ENCODE assay signal across 10 cellular contexts in the genomic region with DNA sequence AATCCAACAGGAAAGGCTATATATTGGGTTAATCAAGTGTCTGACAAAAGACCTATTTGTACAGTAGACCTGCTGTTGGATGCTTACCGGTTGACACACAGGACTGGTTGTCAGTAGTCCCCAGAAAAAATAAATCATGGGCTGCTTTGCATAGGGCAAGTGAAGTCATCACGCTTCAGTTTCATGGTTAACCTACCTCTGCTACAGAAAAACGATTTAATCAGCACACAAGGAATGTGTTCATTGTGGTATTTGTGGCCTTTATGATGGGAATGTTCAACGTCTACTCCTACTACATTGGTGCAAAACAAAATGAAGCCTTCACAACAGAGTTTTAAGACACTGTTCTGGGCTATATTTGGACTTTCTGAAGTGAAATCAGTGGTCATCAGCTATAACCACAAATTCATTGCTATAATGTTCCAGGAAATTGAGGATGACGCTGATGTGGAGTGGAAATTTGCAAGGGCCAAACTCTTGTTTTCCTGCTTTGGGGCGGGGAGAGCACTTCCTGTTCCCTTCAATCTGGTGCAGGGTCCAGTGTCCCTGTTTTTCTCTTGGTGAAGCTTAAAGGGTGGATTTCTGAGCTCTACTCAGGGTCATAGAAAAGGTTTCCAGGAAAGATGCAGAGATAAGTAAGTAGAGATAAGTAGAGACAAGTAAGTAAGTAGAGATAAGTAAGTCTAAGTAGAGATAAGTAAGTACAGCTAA.
"Had no signal": no experiment of that assay in that cellular context is flagged by ENCODE, and none has a peak within 500 bp of the region (broad histone marks: within the 10 kb centered on the region; RNA-seq: fewer than 3 reads in every experiment).

No MANE protein-coding gene starts in this region.

- H3K36me3 ChIP-seq: pancreas had no signal

- H3K27me3 ChIP-seq: heart left ventricle, pancreas had no signal

- H3K4me3 ChIP-seq: heart left ventricle, pancreas had no signal

- H3K27ac ChIP-seq: pancreas had no signal

- DNase-seq: activated CD4-positive, alpha-beta T cell treated with anti-CD3 and anti-CD28 coated beads, Interleukin-2, amount 10 ng/mL, durations not matched to agents 24 days and 14 days; activated CD8-positive, alpha-beta memory T cell treated with anti-CD3 and anti-CD28 coated beads for 24 hours; activated naive CD4-positive, alpha-beta T cell treated with anti-CD3 and anti-CD28 coated beads, Interleukin-2, amount 50 U/mL, for 16 hours; amygdala; foreskin fibroblast; heart left ventricle; naive B cell; pancreas; small intestine; T-cell had no signal

- H3K9me3 ChIP-seq: heart left ventricle, pancreas had no signal

- H3K4me1 ChIP-seq: pancreas had no signal
